1 cellular context compared by ENCODE assay signal in genomic region chr12:123050331-123050809, GRCh38.
TF ChIP-seq lines count a peak whose summit lies in the region.

No MANE protein-coding gene starts in this region.

TF ChIP-seq in A549, 52 proteins besides CTCF, POLR2A, EP300 and RAD21 (continued from another document):
- no peak for TF ChIP-seq BCL3 (IDR thresholded peaks at IDR 0.05)
- no peak for TF ChIP-seq RCOR1 (IDR thresholded peaks at IDR 0.05; ENCODE audit: low read depth, low read length)
- no peak for TF ChIP-seq HOXA7 (CRISPR knock-in tag; IDR thresholded peaks at IDR 0.05)
- no peak for TF ChIP-seq MAFK (IDR thresholded peaks at IDR 0.05; ENCODE audit: partially characterized antibody)
- TF ChIP-seq ZNF302 (CRISPR knock-in tag; IDR thresholded peaks at IDR 0.05) = no peak
- TF ChIP-seq TP53 (CRISPR knock-in tag; IDR thresholded peaks at IDR 0.05) = no peak
- no peak for TF ChIP-seq CHD2 (IDR thresholded peaks at IDR 0.05; ENCODE audit: low read length, partially characterized antibody)
- TF ChIP-seq MYC (IDR thresholded peaks at IDR 0.05; ENCODE audit: borderline replicate concordance, low read length) = no peak
TF ChIP-seq in A549: peak in this region for 0.
